ENCODE assay signal across 8 cellular contexts in the genomic region with DNA sequence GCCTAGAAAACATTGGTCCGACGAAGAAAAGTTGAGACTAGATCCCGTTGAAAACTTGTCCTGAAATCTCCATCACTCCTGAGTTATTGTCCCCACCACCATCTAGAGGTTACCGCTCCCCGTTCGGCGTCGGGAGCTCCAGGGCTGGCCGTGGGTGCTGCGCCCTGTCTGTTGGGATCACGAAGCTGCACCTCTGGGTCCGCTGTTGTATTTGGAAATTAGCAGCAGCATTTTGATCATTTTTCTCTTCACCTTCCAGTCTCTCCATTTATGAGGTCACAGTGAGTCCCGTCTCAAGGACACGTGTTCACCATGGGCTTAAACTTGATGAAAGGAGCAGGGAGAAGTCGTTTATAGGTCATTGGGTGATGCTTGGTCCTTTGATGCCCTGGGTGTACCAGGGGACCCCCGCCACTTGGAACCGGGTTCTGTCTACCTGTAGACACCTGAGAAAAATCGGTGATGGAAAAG. TPM values are rescaled to one million over a fixed set of nuclear protein-coding genes. Genes with fewer than 3 reads are reported as not detected.
DNase-seq lines count a peak whose midpoint lies in the region; ATAC-seq, FAIRE-seq and TF ChIP-seq lines count a peak whose summit lies in the region.

No MANE protein-coding gene starts in this region.

- H3K4me1 ChIP-seq in PC-9 (replicated peaks; ENCODE audit: insufficient read depth) (peaks cover 45% of the 10 kb centered on the region), endothelial cell of umbilical vein (ENCODE audit: control insufficient read depth, extremely low read depth, insufficient read depth, low read length) (peaks cover 36% of the 10 kb centered on the region), ovary (ENCODE audit: insufficient read depth) (peaks cover 5% of the 10 kb centered on the region)

- H3K4me3 ChIP-seq in PC-9 (peak overlapping the region; percentile 91), endothelial cell of umbilical vein (replicated peaks in 1 of 3; ENCODE audit: insufficient read depth in 1 of 3, low read depth in 1 of 3, low read length in 3 of 3) (peak overlapping the region; percentile 64 to 97 (median 93)), ovary (peak overlapping the region; percentile 83)

- BruUV-seq in PC-9 (replicated peaks; lab: Mats Ljungman, UMichigan) (no TSS peak), endothelial cell of umbilical vein (replicated peaks; lab: Mats Ljungman, UMichigan) (no TSS peak)

- H2AFZ ChIP-seq in PC-9: no peak overlapping the region
- no peak overlapping the region for H2AFZ ChIP-seq in endothelial cell of umbilical vein (ENCODE audit: low read depth, low read length)

- H4K20me1 ChIP-seq in PC-9 (ENCODE audit: insufficient read depth): no peaks in the 10 kb centered on the region; the same call in 1 of the 2 replicates
- no peaks in the 10 kb centered on the region for H4K20me1 ChIP-seq in endothelial cell of umbilical vein (replicated peaks; ENCODE audit: control insufficient read depth, extremely low read depth, insufficient read depth, low read length)

- ATAC-seq in GM18517 (IDR thresholded peaks at IDR 0.05; ENCODE audit: unreplicated experiment) (no peak), HG02938 (IDR thresholded peaks at IDR 0.05; ENCODE audit: unreplicated experiment) (no peak)

- H3F3A ChIP-seq in PC-9 (ENCODE audit: insufficient read depth, low read depth): peaks cover 40% of the 10 kb centered on the region

- no peaks in the 10 kb centered on the region for H3K27me3 ChIP-seq in PC-9 (ENCODE audit: insufficient read depth, low read depth)
- no peaks in the 10 kb centered on the region for H3K27me3 ChIP-seq in endothelial cell of umbilical vein (ENCODE audit: control insufficient read depth in 2 of 2, insufficient read depth in 2 of 2, low read length in 2 of 2)
- no peaks in the 10 kb centered on the region for H3K27me3 ChIP-seq in ovary

- peaks cover 46% of the 10 kb centered on the region for H3K79me2 ChIP-seq in PC-9 (ENCODE audit: low read depth)
- peaks cover 46% of the 10 kb centered on the region for H3K79me2 ChIP-seq in endothelial cell of umbilical vein (ENCODE audit: control insufficient read depth, insufficient read depth, low read length)

- H3K4me2 ChIP-seq in PC-9 (peak overlapping the region; percentile 95), endothelial cell of umbilical vein (ENCODE audit: insufficient read depth, low read length) (peak overlapping the region; percentile 96)

- no peaks in the 10 kb centered on the region for H3K9me1 ChIP-seq in endothelial cell of umbilical vein (replicated peaks; ENCODE audit: control insufficient read depth, extremely low read depth, insufficient read depth, low read length)

- H3K27ac ChIP-seq in PC-9 (peak overlapping the region; percentile 44), endothelial cell of umbilical vein (ENCODE audit: insufficient read depth, low read depth, low read length) (peak overlapping the region; percentile 69), ovary (peak overlapping the region; percentile 77 to 90)

- TF ChIP-seq CTCF in PC-9 (conservative IDR thresholded peaks at IDR 0.05): no peak
- TF ChIP-seq CTCF in endothelial cell of umbilical vein (IDR thresholded peaks at IDR 0.05; ENCODE audit: extremely low read depth in 1 of 2, insufficient read depth in 1 of 2, low read depth in 1 of 2, low read length in 2 of 2): no peak
- TF ChIP-seq CTCF in ovary (IDR thresholded peaks at IDR 0.05): no peak

- H3K9me2 ChIP-seq in PC-9 (ENCODE audit: insufficient read depth): no peaks in the 10 kb centered on the region

- FAIRE-seq in endothelial cell of umbilical vein (lab: Jason Lieb, UNC): peak; percentile 74

- H3K9ac ChIP-seq in endothelial cell of umbilical vein (replicated peaks; ENCODE audit: extremely low read depth, insufficient read depth, low read length): peak overlapping the region; percentile 99

- CTCF ChIA-PET in PC-9 (lab: Charles Lee) (interaction anchor here (0.6 to 1.1 kb wide), 7 partner anchors 30 to 813 kb away, joined by 3 to 12 read pairs (median 5); no protein-coding TSS in a partner anchor), endothelial cell of umbilical vein (lab: Charles Lee) (interaction anchor here (0.6 to 2.7 kb wide), 6 partner anchors 14 to 769 kb away, joined by 3 to 14 read pairs (median 6); no protein-coding TSS in a partner anchor)

- TF ChIP-seq POLR2A in endothelial cell of umbilical vein (IDR thresholded peaks at IDR 0.05; ENCODE audit: low read depth, low read length) (peak; percentile 51), ovary (IDR thresholded peaks at IDR 0.05) (no peak)

- H3K36me3 ChIP-seq in PC-9 (ENCODE audit: low read depth) (peaks cover 23% of the 10 kb centered on the region), endothelial cell of umbilical vein (ENCODE audit: control insufficient read depth in 2 of 2, extremely low read depth in 1 of 2, insufficient read depth in 2 of 2, low read length in 2 of 2) (peaks cover 11 to 20% of the 10 kb centered on the region in 2 experiments), ovary (no peaks in the 10 kb centered on the region)

- no peak for TF ChIP-seq EP300 in ovary (IDR thresholded peaks at IDR 0.05)

- intact Hi-C loops in PC-9 (cut with micrococcal nuclease; ENCODE audit: unreplicated experiment) (loop anchor here (1.0 to 5.0 kb wide), 5 partner anchors 413 to 1028 kb away; a partner anchor contains a TSS), endothelial cell of umbilical vein (cut with micrococcal nuclease) (loop anchor here (1.0 to 10.0 kb wide), 5 partner anchors 45 to 817 kb away; a partner anchor contains a TSS), ovary (cut with DNase I) (loop anchor here in 3 of 4 donors (5.0 to 10.0 kb wide), 4 partner anchors 289 to 773 kb away; a partner anchor contains a TSS)

- dilution Hi-C loops in endothelial cell of umbilical vein (cut with MboI; ENCODE audit: extremely low pct_ligation_motif_present, low sequenced_read_pairs): no loop called here

- WGBS in ovary, 3 donors: 2 to 5% (median 3%) methylated on average over 18 of the region's 18 CpGs

- POLR2A ChIA-PET in PC-9 (lab: Charles Lee; ENCODE audit: unreplicated experiment): interaction anchor here (0.6 to 1.3 kb wide), 15 partner anchors 40 to 944 kb away, joined by 3 to 26 read pairs (median 6); a partner anchor contains a TSS
- POLR2A ChIA-PET in endothelial cell of umbilical vein (lab: Charles Lee): interaction anchor here (0.6 to 1.3 kb wide), 6 partner anchors 12 to 1021 kb away, joined by 3 to 7 read pairs (median 4); no protein-coding TSS in a partner anchor

- H3K9me3 ChIP-seq in PC-9 (ENCODE audit: insufficient read depth, low read depth) (no peaks in the 10 kb centered on the region), endothelial cell of umbilical vein (replicated peaks; ENCODE audit: control insufficient read depth, insufficient read depth, low read length) (no peaks in the 10 kb centered on the region), ovary (no peaks in the 10 kb centered on the region)

- DNase-seq in ELF-1 (ENCODE audit: low read depth, low spot score) (peak; percentile 11), PC-9 (peak in 1 of 2 experiments; percentile 31), endothelial cell of umbilical vein (ENCODE audit: low read depth, low spot score) (peak; percentile 33), ovary (peak in 1 of 5 donors; percentile 31), NCI-H1048 (lab: John Stamatoyannopoulos, UW) (no peak), NCI-H510A (lab: John Stamatoyannopoulos, UW) (no peak)

TF ChIP-seq in endothelial cell of umbilical vein, 7 proteins besides CTCF, POLR2A, EP300 and RAD21:
- TF ChIP-seq JUN (IDR thresholded peaks at IDR 0.05; ENCODE audit: borderline replicate concordance, insufficient read depth, insufficient read length, low read depth) (no peak), GATA2 (IDR thresholded peaks at IDR 0.05; ENCODE audit: insufficient read depth, insufficient read length, low read depth, low read length) (no peak), EZH2 (IDR thresholded peaks at IDR 0.05; ENCODE audit: borderline replicate concordance, low read depth, low read length, severe bottlenecking) (no peak), POLR2AphosphoS5 (IDR thresholded peaks at IDR 0.05; ENCODE audit: insufficient read depth, low read depth, low read length) (peak; percentile 8), MYC (IDR thresholded peaks at IDR 0.05; ENCODE audit: low read depth, low read length) (no peak), FOS (IDR thresholded peaks at IDR 0.05; ENCODE audit: borderline replicate concordance, insufficient read depth, low read length) (no peak)
- TF ChIP-seq, protein P1, sequence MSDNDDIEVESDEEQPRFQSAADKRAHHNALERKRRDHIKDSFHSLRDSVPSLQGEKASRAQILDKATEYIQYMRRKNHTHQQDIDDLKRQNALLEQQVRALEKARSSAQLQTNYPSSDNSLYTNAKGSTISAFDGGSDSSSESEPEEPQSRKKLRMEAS (IDR thresholded peaks at IDR 0.05; ENCODE audit: insufficient read depth, insufficient read length): peak; percentile 39

RNA-seq across cellular contexts. Expression of a gene that starts 0.6 kb away (rescaled TPM):
- total RNA-seq in PC-9 (2021) (75.0 and 79.1 TPM in 2 replicates), endothelial cell of umbilical vein (248 and 254 TPM in 2 replicates), ovary (10 to 100 TPM; 18.4 to 75.5 (median 43.4) TPM)
- polyA plus RNA-seq in endothelial cell of umbilical vein (66.4 and 100 TPM in 2 replicates), ovary (100 to 1,000 TPM in 1 of 2 donors, 10 to 100 TPM in 1; 35.0 to 105 TPM)
- polyA plus RNA-seq in endothelial cell of umbilical vein (2011; cell fraction: cytosol; rRNA removed): 161 and 226 TPM in 2 replicates
- 65.6 and 105 TPM in 2 replicates for polyA plus RNA-seq in endothelial cell of umbilical vein (2011; cell fraction: nucleus; rRNA removed)
- 225 and 241 TPM in 2 replicates for polyA plus RNA-seq in endothelial cell of umbilical vein (2012)
- polyA minus RNA-seq in endothelial cell of umbilical vein: 29.4 and 33.2 TPM in 2 replicates
- polyA minus RNA-seq in endothelial cell of umbilical vein (2011; cell fraction: cytosol; rRNA and poly(A)+ RNA removed): 22.0 TPM
- polyA minus RNA-seq in endothelial cell of umbilical vein (2011; cell fraction: nucleus; rRNA and poly(A)+ RNA removed): 33.6 and 35.9 TPM in 2 replicates

RNA-seq across cellular contexts. Expression of a gene that starts 5.4 kb away (rescaled TPM):
- total RNA-seq in PC-9 (2021): 29.1 and 29.4 TPM in 2 replicates
- 38.3 and 39.1 TPM in 2 replicates for total RNA-seq in endothelial cell of umbilical vein
- 18.7 and 19.9 TPM in 2 replicates for polyA plus RNA-seq in endothelial cell of umbilical vein
- 16.9 and 20.6 TPM in 2 replicates for polyA plus RNA-seq in endothelial cell of umbilical vein (2011; cell fraction: cytosol; rRNA removed)
- 14.7 and 17.7 TPM in 2 replicates for polyA plus RNA-seq in endothelial cell of umbilical vein (2011; cell fraction: nucleus; rRNA removed)
- polyA plus RNA-seq in endothelial cell of umbilical vein (2012): 20.8 and 23.6 TPM in 2 replicates
- polyA minus RNA-seq in endothelial cell of umbilical vein: 29.6 and 34.4 TPM in 2 replicates
- 18.7 TPM for polyA minus RNA-seq in endothelial cell of umbilical vein (2011; cell fraction: cytosol; rRNA and poly(A)+ RNA removed)
- 21.9 and 25.6 TPM in 2 replicates for polyA minus RNA-seq in endothelial cell of umbilical vein (2011; cell fraction: nucleus; rRNA and poly(A)+ RNA removed)
- 10 to 100 TPM; 21.3 to 40.2 (median 30.0) TPM for total RNA-seq in ovary
- 10 to 100 TPM; 16.1 to 19.6 TPM for polyA plus RNA-seq in ovary

Comparison
In these comparisons a context has a peak if more than half of its experiments do, and no peak if none do; other contexts are left out.
1. DNase-seq: peak in ELF-1 (single experiment) and endothelial cell of umbilical vein (single experiment); none in NCI-H1048 (single experiment) and NCI-H510A (single experiment).
2. Peak in every context shown above with its lines, with median percentiles within 50 percentile points of each other: H3K27ac ChIP-seq and H3K4me3 ChIP-seq.